27 cellular contexts compared by ENCODE assay signal in genomic region chr2:237195396-237196119, GRCh38.
DNase-seq lines count a peak whose midpoint lies in the region; ATAC-seq, FAIRE-seq and TF ChIP-seq lines count a peak whose summit lies in the region.
"Had no signal": no experiment of that assay in that cellular context is flagged by ENCODE, and none has a peak within 500 bp of the region (broad histone marks: within the 10 kb centered on the region; RNA-seq: fewer than 3 reads in every experiment).

No MANE protein-coding gene starts in this region.

- H3K27me3 Mint-ChIP-seq in H9 (ENCODE audit: low read depth) (peaks cover 5% of the 10 kb centered on the region), astrocyte (ENCODE audit: low read depth, unreplicated experiment) (peaks cover 8% of the 10 kb centered on the region), Calu3 (ENCODE audit: unreplicated experiment) (peaks cover 18% of the 10 kb centered on the region)
- peaks cover 8% of the 10 kb centered on the region for H3K27me3 Mint-ChIP-seq in activated CD4-positive, alpha-beta T cell treated with anti-CD3 and anti-CD28 coated beads, Interleukin-2, amount 10 ng/mL, durations not matched to agents 24 days and 14 days

- H4K91ac ChIP-seq in H9 (ENCODE audit: insufficient read length, low read depth, low read length), result no peak overlapping the region
- H4K91ac ChIP-seq in mesenchymal stem cell (ENCODE audit: low read length), result peak overlapping the region; percentile 95

- no peak for TF ChIP-seq CTCF in H9 (conservative IDR thresholded peaks at IDR 0.05)
- TF ChIP-seq CTCF in astrocyte (IDR thresholded peaks at IDR 0.05; ENCODE audit: insufficient read depth, low read depth, low read length), result no peak
- no peak for TF ChIP-seq CTCF in gastrocnemius medialis (IDR thresholded peaks at IDR 0.05 in 4 of 5, conservative IDR thresholded peaks at IDR 0.05 in 1 of 5)
- no peak for TF ChIP-seq CTCF in Calu3 (IDR thresholded peaks at IDR 0.05; ENCODE audit: unreplicated experiment)

- H2AK5ac ChIP-seq in H9 (ENCODE audit: insufficient read length, low read length) (peak overlapping the region; percentile 67), mesenchymal stem cell (ENCODE audit: low read length, severe bottlenecking) (no peak overlapping the region)

- no peak overlapping the region for H3K56ac ChIP-seq in H9 (ENCODE audit: insufficient read length, low read depth, low read length)

- peaks cover 16% of the 10 kb centered on the region for H3K4me1 ChIP-seq in H9 (ENCODE audit: insufficient read depth, low read length)
- H3K4me1 ChIP-seq in astrocyte (ENCODE audit: insufficient read depth, low read length), result peaks cover 37% of the 10 kb centered on the region
- H3K4me1 ChIP-seq in mesenchymal stem cell (ENCODE audit: control insufficient read depth, insufficient read depth, low read depth, low read length), result peaks cover 36% of the 10 kb centered on the region
- H3K4me1 ChIP-seq in gastrocnemius medialis, result peaks cover 0 to 4% of the 10 kb centered on the region in 2 donors

- H3K27me3 ChIP-seq in H9 (ENCODE audit: insufficient read depth, low read length) (no peaks in the 10 kb centered on the region), astrocyte (ENCODE audit: insufficient read depth, low read length) (no peaks in the 10 kb centered on the region), mesenchymal stem cell (ENCODE audit: control insufficient read depth in 1 of 2, insufficient read depth in 1 of 2, low read length in 2 of 2) (no peaks in the 10 kb centered on the region), gastrocnemius medialis (no peaks in the 10 kb centered on the region)
- H3K27me3 ChIP-seq: left lung had no signal

- H3K14ac ChIP-seq in H9 (ENCODE audit: insufficient read depth, low read length) (no peak overlapping the region), mesenchymal stem cell (ENCODE audit: low read length in 2 of 2) (no peak overlapping the region)

- no peak overlapping the region for H4K8ac ChIP-seq in H9 (replicated peaks; ENCODE audit: insufficient read length, low read depth, low read length)
- peak overlapping the region; percentile 42 for H4K8ac ChIP-seq in mesenchymal stem cell (ENCODE audit: low read length)

- H2BK20ac ChIP-seq in H9 (ENCODE audit: low read depth, low read length, poor library complexity, severe bottlenecking), result no peak overlapping the region

- BruUV-seq in Calu3 (replicated peaks; lab: Mats Ljungman, UMichigan), result no TSS peak

- H3K79me2 ChIP-seq in H9 (ENCODE audit: insufficient read depth, low read length) (no peaks in the 10 kb centered on the region), astrocyte (ENCODE audit: insufficient read depth, low read length) (no peaks in the 10 kb centered on the region)

- FAIRE-seq in astrocyte (lab: Jason Lieb, UNC), result no peak
- FAIRE-seq: D721Med, small intestine had no signal

- H3K23me2 ChIP-seq in H9 (ENCODE audit: insufficient read length, low read depth, low read length, poor library complexity, severe bottlenecking), result no peaks in the 10 kb centered on the region

- DNase-seq in H9 (no peak), astrocyte (ENCODE audit: low read depth) (peak; percentile 41), mesenchymal stem cell (peak; percentile 84), gastrocnemius medialis (peak in 1 of 2 donors; percentile 36), Calu3 (no peak), mucosa of gallbladder (ENCODE audit: low spot score) (no peak), NCI-H524 (lab: John Stamatoyannopoulos, UW) (no peak)
- DNase-seq in activated CD4-positive, alpha-beta T cell treated with anti-CD3 and anti-CD28 coated beads, Interleukin-2, amount 10 ng/mL, durations not matched to agents 24 days and 14 days, result no peak
- DNase-seq: activated CD4-positive, alpha-beta T cell treated with anti-CD3 and anti-CD28 coated beads for 1 hour; activated gamma-delta T cell treated with Interleukin-2 at 50 U/mL for 16 hours; activated T-cell treated with anti-CD3 and anti-CD28 coated beads, Interleukin-2, amount 50 U/mL, for 24 hours; effector CD4-positive, alpha-beta T cell; EL; foreskin fibroblast; KG1; midbrain; NCI-H1436; psoas muscle; SK-N-SH; small intestine; T-helper 17 cell had no signal

- no CpG with 5 or more reads among the region's 10 CpGs for WGBS in H9 (ENCODE audit: extremely low coverage, insufficient read length, low lambda C conversion rate)
- WGBS in mesenchymal stem cell, result 49% methylated on average over 10 of the region's 10 CpGs

- peaks cover 13 to 15% of the 10 kb centered on the region in 2 experiments for H3K9me3 Mint-ChIP-seq in H9
- H3K9me3 Mint-ChIP-seq in astrocyte (ENCODE audit: unreplicated experiment), result no peaks in the 10 kb centered on the region
- H3K9me3 Mint-ChIP-seq in Calu3 (ENCODE audit: low read depth, unreplicated experiment), result peaks cover 2% of the 10 kb centered on the region
- H3K9me3 Mint-ChIP-seq in activated CD4-positive, alpha-beta T cell treated with anti-CD3 and anti-CD28 coated beads, Interleukin-2, amount 10 ng/mL, durations not matched to agents 24 days and 14 days, result no peaks in the 10 kb centered on the region
- H3K9me3 Mint-ChIP-seq: activated T-cell treated with anti-CD3 and anti-CD28 coated beads, Interleukin-2, amount 50 U/mL, for 24 hours; stimulated activated effector memory CD8-positive, alpha-beta T cell treated with anti-CD3 and anti-CD28 coated beads, Interleukin-12 subunit alpha, Interleukin-12 subunit beta, amount 100 ng/mL, for 72 hours had no signal

- no peak overlapping the region for H4K5ac ChIP-seq in H9 (ENCODE audit: insufficient read length, low read depth, low read length)

- H3K4me3 Mint-ChIP-seq in H9, result no peak overlapping the region; a peak in 1 of 5 replicates
- H3K4me3 Mint-ChIP-seq in astrocyte (ENCODE audit: unreplicated experiment), result no peak overlapping the region
- no peak overlapping the region for H3K4me3 Mint-ChIP-seq in Calu3 (ENCODE audit: low read depth, unreplicated experiment)
- H3K4me3 Mint-ChIP-seq in activated CD4-positive, alpha-beta T cell treated with anti-CD3 and anti-CD28 coated beads, Interleukin-2, amount 10 ng/mL, durations not matched to agents 24 days and 14 days, result no peak overlapping the region
- H3K4me3 Mint-ChIP-seq: activated T-cell treated with anti-CD3 and anti-CD28 coated beads, Interleukin-2, amount 50 U/mL, for 24 hours; brain; stimulated activated effector memory CD8-positive, alpha-beta T cell treated with anti-CD3 and anti-CD28 coated beads, Interleukin-12 subunit alpha, Interleukin-12 subunit beta, amount 100 ng/mL, for 72 hours; T-helper 17 cell had no signal

- H3K36me3 Mint-ChIP-seq in H9 (ENCODE audit: insufficient read depth in 1 of 3, low read depth in 3 of 3) (peaks cover 6 to 12% (median 7%) of the 10 kb centered on the region in 3 experiments; a peak in 5 of 7 replicates), astrocyte (ENCODE audit: low read depth, unreplicated experiment) (no peaks in the 10 kb centered on the region), Calu3 (ENCODE audit: insufficient read depth, unreplicated experiment) (no peaks in the 10 kb centered on the region)
- no peaks in the 10 kb centered on the region for H3K36me3 Mint-ChIP-seq in activated CD4-positive, alpha-beta T cell treated with anti-CD3 and anti-CD28 coated beads, Interleukin-2, amount 10 ng/mL, durations not matched to agents 24 days and 14 days (ENCODE audit: low read depth)
- H3K36me3 Mint-ChIP-seq: brain; stimulated activated effector memory CD8-positive, alpha-beta T cell treated with anti-CD3 and anti-CD28 coated beads, Interleukin-12 subunit alpha, Interleukin-12 subunit beta, amount 100 ng/mL, for 72 hours had no signal

- no peak overlapping the region for H3K4ac ChIP-seq in H9 (ENCODE audit: low read depth, low read length)
- H3K4ac ChIP-seq in mesenchymal stem cell (ENCODE audit: low read depth in 1 of 2, low read length in 2 of 2), result peak overlapping the region; percentile 69 to 86

- no peaks in the 10 kb centered on the region for H3K79me1 ChIP-seq in H9 (ENCODE audit: insufficient read depth, low read depth, low read length, poor library complexity, severe bottlenecking)
- H3K79me1 ChIP-seq in mesenchymal stem cell (replicated peaks; ENCODE audit: low read length, poor library complexity, severe bottlenecking), result no peaks in the 10 kb centered on the region

- CTCF ChIA-PET in Calu3 (lab: Charles Lee), result no interaction called here

- ATAC-seq in gastrocnemius medialis, result peak; percentile 27 to 62
- ATAC-seq: left lung, T-helper 17 cell had no signal

- H3K4me3 ChIP-seq in astrocyte (ENCODE audit: insufficient read depth, low read depth, low read length) (no peak overlapping the region), mesenchymal stem cell (ENCODE audit: insufficient read depth in 1 of 2, low read depth in 1 of 2, low read length in 2 of 2) (no peak overlapping the region), gastrocnemius medialis (no peak overlapping the region)
- H3K4me3 ChIP-seq: left lung, psoas muscle had no signal

- H3K18ac ChIP-seq in H9 (ENCODE audit: insufficient read length, low read depth, low read length) (no peak overlapping the region), mesenchymal stem cell (ENCODE audit: low read depth in 1 of 2, low read length in 2 of 2) (peak overlapping the region; percentile 65 to 79)

- H2AFZ ChIP-seq in H9 (ENCODE audit: low read length) (no peak overlapping the region), astrocyte (ENCODE audit: low read depth, low read length) (no peak overlapping the region), mesenchymal stem cell (ENCODE audit: low read depth, low read length) (no peak overlapping the region)

- H3K23ac ChIP-seq in H9 (ENCODE audit: insufficient read length, low read depth, low read length) (no peak overlapping the region), mesenchymal stem cell (ENCODE audit: low read length in 2 of 2) (no peak overlapping the region)

- H2BK120ac ChIP-seq in H9 (ENCODE audit: low read depth, low read length, poor library complexity, severe bottlenecking) (no peak overlapping the region), mesenchymal stem cell (ENCODE audit: low read depth, low read length) (peak overlapping the region; percentile 71)

- no peak overlapping the region for H2BK15ac ChIP-seq in H9 (ENCODE audit: low read depth, low read length)
- no peak overlapping the region for H2BK15ac ChIP-seq in mesenchymal stem cell (ENCODE audit: low read depth, poor library complexity, severe bottlenecking)

- no peak for TF ChIP-seq POLR2A in gastrocnemius medialis (IDR thresholded peaks at IDR 0.05)

- H3K27ac Mint-ChIP-seq in H9 (peak overlapping the region in 1 of 3 experiments; percentile 95; a peak in 1 of 7 replicates), astrocyte (ENCODE audit: unreplicated experiment) (peak overlapping the region; percentile 71), Calu3 (ENCODE audit: unreplicated experiment) (no peak overlapping the region)
- no peak overlapping the region for H3K27ac Mint-ChIP-seq in activated CD4-positive, alpha-beta T cell treated with anti-CD3 and anti-CD28 coated beads, Interleukin-2, amount 10 ng/mL, durations not matched to agents 24 days and 14 days
- H3K27ac Mint-ChIP-seq: activated T-cell treated with anti-CD3 and anti-CD28 coated beads, Interleukin-2, amount 50 U/mL, for 24 hours; stimulated activated effector memory CD8-positive, alpha-beta T cell treated with anti-CD3 and anti-CD28 coated beads, Interleukin-12 subunit alpha, Interleukin-12 subunit beta, amount 100 ng/mL, for 72 hours; T-helper 17 cell had no signal

- H3K4me1 Mint-ChIP-seq in H9 (peaks cover 33 to 36% of the 10 kb centered on the region in 2 experiments), astrocyte (ENCODE audit: low read depth, unreplicated experiment) (peaks cover 40% of the 10 kb centered on the region), Calu3 (ENCODE audit: low read depth, unreplicated experiment) (peaks cover 19% of the 10 kb centered on the region)
- no peaks in the 10 kb centered on the region for H3K4me1 Mint-ChIP-seq in activated CD4-positive, alpha-beta T cell treated with anti-CD3 and anti-CD28 coated beads, Interleukin-2, amount 10 ng/mL, durations not matched to agents 24 days and 14 days
- H3K4me1 Mint-ChIP-seq: stimulated activated effector memory CD8-positive, alpha-beta T cell treated with anti-CD3 and anti-CD28 coated beads, Interleukin-12 subunit alpha, Interleukin-12 subunit beta, amount 100 ng/mL, for 72 hours; T-helper 17 cell had no signal

- H2BK5ac ChIP-seq in H9 (ENCODE audit: insufficient read length, low read length) (no peak overlapping the region), mesenchymal stem cell (ENCODE audit: low read depth, low read length, poor library complexity, severe bottlenecking) (no peak overlapping the region)

- intact Hi-C loops in gastrocnemius medialis (cut with DNase I; ENCODE audit: low total_unique reads) (loop anchor here (10.0 kb wide), 1 partner anchor 49 kb away; no protein-coding TSS in a partner anchor), Calu3 (cut with micrococcal nuclease; ENCODE audit: unreplicated experiment) (no loop called here)
- intact Hi-C loops in activated CD4-positive, alpha-beta T cell treated with anti-CD3 and anti-CD28 coated beads, Interleukin-2, amount 10 ng/mL, durations not matched to agents 24 days and 14 days (cut with micrococcal nuclease), result no loop called here

- H3T11ph ChIP-seq in H9 (ENCODE audit: low read length), result no peak overlapping the region

- H4K20me1 ChIP-seq in H9 (ENCODE audit: control insufficient read depth, insufficient read depth, insufficient read length) (no peaks in the 10 kb centered on the region), astrocyte (ENCODE audit: insufficient read depth, low read length) (no peaks in the 10 kb centered on the region)

- H3K4me2 ChIP-seq in H9 (ENCODE audit: insufficient read depth, insufficient read length, low read length) (no peak overlapping the region), astrocyte (ENCODE audit: low read length) (no peak overlapping the region), mesenchymal stem cell (ENCODE audit: low read length, poor library complexity, severe bottlenecking) (no peak overlapping the region)
- H3K4me2 ChIP-seq: SK-N-SH had no signal

- in situ Hi-C loops in gastrocnemius medialis (cut with MboI; ENCODE audit: low sequenced_read_pairs in 4 of 4), result no loop called here

- H3K27ac ChIP-seq in H9 (ENCODE audit: insufficient read length, low read depth, low read length) (no peak overlapping the region), astrocyte (ENCODE audit: low read depth, low read length) (no peak overlapping the region), mesenchymal stem cell (ENCODE audit: low read length, poor library complexity, severe bottlenecking) (no peak overlapping the region), gastrocnemius medialis (peak overlapping the region in 1 of 4 donors; percentile 9)
- H3K27ac ChIP-seq: C4-2B, left lung, psoas muscle, RWPE1 had no signal

- H3K9me3 ChIP-seq in H9 (ENCODE audit: control insufficient read depth, low read depth, low read length), result no peaks in the 10 kb centered on the region
- no peaks in the 10 kb centered on the region for H3K9me3 ChIP-seq in astrocyte (ENCODE audit: insufficient read depth, low read depth, low read length)
- no peaks in the 10 kb centered on the region for H3K9me3 ChIP-seq in mesenchymal stem cell (ENCODE audit: control insufficient read depth, low read length)
- no peaks in the 10 kb centered on the region for H3K9me3 ChIP-seq in gastrocnemius medialis
- H3K9me3 ChIP-seq: left lung, psoas muscle, SK-N-SH had no signal

- H2BK12ac ChIP-seq in H9 (ENCODE audit: insufficient read length, low read depth, low read length), result no peak overlapping the region
- H2BK12ac ChIP-seq in mesenchymal stem cell (ENCODE audit: low read length in 2 of 2), result peak overlapping the region; percentile 8 to 51

- H3K9ac ChIP-seq in H9 (ENCODE audit: extremely low read depth, insufficient read length, low read length), result no peak overlapping the region
- no peak overlapping the region for H3K9ac ChIP-seq in astrocyte (ENCODE audit: low read length)
- peak overlapping the region; percentile 35 for H3K9ac ChIP-seq in mesenchymal stem cell (ENCODE audit: low read length)

- H3K36me3 ChIP-seq in astrocyte (ENCODE audit: insufficient read depth, low read length), result no peaks in the 10 kb centered on the region
- no peaks in the 10 kb centered on the region for H3K36me3 ChIP-seq in mesenchymal stem cell (ENCODE audit: control insufficient read depth in 1 of 2, insufficient read depth in 2 of 2, low read depth in 1 of 2, low read length in 2 of 2)
- H3K36me3 ChIP-seq in gastrocnemius medialis, result no peaks in the 10 kb centered on the region
- H3K36me3 ChIP-seq: left lung had no signal

Comparison
In these comparisons a context has a peak if more than half of its experiments do, and no peak if none do; other contexts are left out.
1. DNase-seq: peak in astrocyte (single experiment) and mesenchymal stem cell (single experiment); none in H9 (single experiment), Calu3 (single experiment), mucosa of gallbladder (single experiment), NCI-H524 (0 of 2) and activated CD4-positive, alpha-beta T cell treated with anti-CD3 and anti-CD28 coated beads, Interleukin-2, amount 10 ng/mL, durations not matched to agents 24 days and 14 days (single experiment).